Comparison of ENCODE assay signal across 9 cellular contexts in the genomic region with DNA sequence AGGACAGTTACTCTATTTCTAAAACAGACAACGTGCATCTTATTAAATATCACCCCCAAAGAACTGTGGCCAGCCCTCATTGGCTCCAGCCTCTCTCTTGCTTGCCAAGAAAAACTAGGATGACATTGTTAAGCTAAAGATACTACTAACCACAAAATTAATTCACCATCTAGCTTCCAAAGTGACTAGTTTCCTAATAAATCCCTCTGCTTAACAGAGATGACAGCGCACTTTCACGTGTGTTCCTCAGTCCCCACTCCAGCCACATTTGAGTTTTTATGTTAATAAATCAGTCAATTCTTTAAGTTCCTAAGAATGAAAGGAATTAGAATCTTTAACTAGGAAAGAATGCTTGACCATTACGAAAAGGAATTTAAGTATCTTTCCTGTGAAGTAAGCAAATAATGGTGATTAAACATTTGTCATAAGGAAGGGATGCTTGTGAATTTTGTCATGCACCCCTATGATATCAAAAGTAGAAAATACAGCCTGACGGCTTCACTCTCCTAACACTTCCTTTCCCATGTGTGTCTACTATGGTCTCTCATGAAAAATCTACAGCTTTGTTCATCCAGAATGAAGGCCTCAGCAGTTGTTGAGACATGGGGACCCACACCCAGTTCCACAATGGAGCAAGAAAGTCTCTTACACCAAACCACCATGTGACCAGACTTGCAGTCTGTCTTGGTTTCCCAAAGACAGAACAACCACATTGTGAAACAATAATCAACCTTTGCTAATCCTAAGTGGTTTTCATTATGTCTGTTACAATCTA. TPM values are rescaled to one million over a fixed set of nuclear protein-coding genes. Genes with fewer than 3 reads are reported as not detected.
A peak's percentile ranks its signal among the peaks of the same experiment; 100 is the strongest.
DNase-seq lines count a peak whose midpoint lies in the region; ATAC-seq, FAIRE-seq and TF ChIP-seq lines count a peak whose summit lies in the region.
"Had no signal": no experiment of that assay in that cellular context is flagged by ENCODE, and none has a peak within 500 bp of the region (broad histone marks: within the 10 kb centered on the region; RNA-seq: fewer than 3 reads in every experiment).

No MANE protein-coding gene starts in this region.

- no peak for FAIRE-seq in pancreas (lab: Jason Lieb, UNC)

- ATAC-seq in pancreas = peak in 3 of 4 donors; percentile 35 to 72 (median 61)

- peak; percentile 45 for DNase-seq in Daoy (ENCODE audit: low read depth)
- peak; percentile 81 for DNase-seq in NOMO-1 treated with DMSO at 0.1 percent for 48 hours (lab: John Stamatoyannopoulos, UW; ENCODE audit: unreplicated experiment)
- DNase-seq in epithelial cell of proximal tubule (ENCODE audit: low read depth) = peak; percentile 79
- no peak for DNase-seq in pancreas
- DNase-seq in NCI-H2107 (lab: John Stamatoyannopoulos, UW) = no peak
- DNase-seq in activated CD4-positive, CD25-positive, alpha-beta regulatory T cell (lab: John Stamatoyannopoulos, UW) = no peak
- DNase-seq in effector CD8-positive, alpha-beta T cell (lab: John Stamatoyannopoulos, UW) = no peak
- DNase-seq in stimulated activated CD4-positive, alpha-beta T cell treated with anti-CD3 and anti-CD28 coated beads, Interleukin-12 subunit alpha, Interleukin-12 subunit beta, amount 100 ng/mL, for 4 hours = no peak
- DNase-seq: ovary had no signal

- H3K36me3 ChIP-seq in pancreas = no peaks in the 10 kb centered on the region
- H3K36me3 ChIP-seq: ovary had no signal

- H3K27me3 ChIP-seq in pancreas = no peaks in the 10 kb centered on the region
- H3K27me3 ChIP-seq: ovary had no signal

- H3K4me3 ChIP-seq in epithelial cell of proximal tubule (ENCODE audit: low read depth, low read length) (no peak overlapping the region), pancreas (no peak overlapping the region)
- H3K4me3 ChIP-seq: ovary had no signal

- peaks cover 0 to 12% (median 0%) of the 10 kb centered on the region in 3 donors for H3K4me1 ChIP-seq in pancreas

- TF ChIP-seq CTCF in epithelial cell of proximal tubule (conservative IDR thresholded peaks at IDR 0.05; ENCODE audit: low read depth, low read length) (no peak), pancreas (IDR thresholded peaks at IDR 0.05) (no peak)

- no peaks in the 10 kb centered on the region for H3K9me3 ChIP-seq in pancreas
- H3K9me3 ChIP-seq: ovary had no signal

- WGBS in pancreas, 2 donors = 54 to 57% methylated on average over 5 of the region's 5 CpGs

- H3K27ac ChIP-seq in pancreas = peak overlapping the region in 2 of 4 donors; percentile 4 to 34
- H3K27ac ChIP-seq: ovary had no signal

- intact Hi-C loops in pancreas (cut with DNase I) = no loop called here

RNA-seq across cellular contexts. Expression of a gene that starts 8.1 kb away (rescaled TPM):
- 65.4 and 136 TPM in 2 replicates for total RNA-seq in Daoy (2014; rRNA removed; shearing (Covaris generic))
- total RNA-seq in epithelial cell of proximal tubule (152 and 157 TPM in 2 replicates), pancreas (10 to 100 TPM; 14.1 to 62.3 (median 19.5) TPM)
- polyA plus RNA-seq in pancreas = 1 to 10 TPM; 9.9 to 10.0 TPM

Comparison
In these comparisons a context has a peak if more than half of its experiments do, and no peak if none do; other contexts are left out.
1. DNase-seq: peak in Daoy (single experiment), NOMO-1 treated with DMSO at 0.1 percent for 48 hours (single experiment) and epithelial cell of proximal tubule (single experiment); none in pancreas (0 of 6), NCI-H2107 (single experiment), activated CD4-positive, CD25-positive, alpha-beta regulatory T cell (0 of 4), effector CD8-positive, alpha-beta T cell (single experiment) and stimulated activated CD4-positive, alpha-beta T cell treated with anti-CD3 and anti-CD28 coated beads, Interleukin-12 subunit alpha, Interleukin-12 subunit beta, amount 100 ng/mL, for 4 hours (single experiment).